In genomic region chr1:8711873-8712412, GRCh38 we compare ENCODE assay signal across 9 cellular contexts.
A peak's percentile ranks its signal among the peaks of the same experiment; 100 is the strongest.
DNase-seq lines count a peak whose midpoint lies in the region; ATAC-seq, FAIRE-seq and TF ChIP-seq lines count a peak whose summit lies in the region.
"Had no signal": no experiment of that assay in that cellular context is flagged by ENCODE, and none has a peak within 500 bp of the region (broad histone marks: within the 10 kb centered on the region; RNA-seq: fewer than 3 reads in every experiment).

No MANE protein-coding gene starts in this region.

- H3K4me3 ChIP-seq in astrocyte (ENCODE audit: insufficient read depth, low read depth, low read length), result peak overlapping the region; percentile 31
- H3K4me3 ChIP-seq in lung, result no peak overlapping the region
- peak overlapping the region in 1 of 2 donors; percentile 16 for H3K4me3 ChIP-seq in tibial artery

- peak overlapping the region; percentile 34 for H3K4me3 Mint-ChIP-seq in activated naive CD4-positive, alpha-beta T cell treated with anti-CD3 and anti-CD28 coated beads, Interleukin-2, amount 50 U/mL, for 24 hours
- peak overlapping the region; percentile 28 for H3K4me3 Mint-ChIP-seq in astrocyte (ENCODE audit: unreplicated experiment)

- no peak for DNase-seq in activated naive CD4-positive, alpha-beta T cell treated with Interleukin-2 at 50 U/mL for 16 hours
- DNase-seq in astrocyte (ENCODE audit: low read depth) (no peak), lung (ENCODE audit: low spot score) (no peak), tibial artery (no peak), cortex of kidney (lab: John Stamatoyannopoulos, UW) (no peak), NK-92 (lab: John Stamatoyannopoulos, UW; ENCODE audit: unreplicated experiment) (no peak), foreskin melanocyte (no peak)

- intact Hi-C loops in tibial artery (cut with DNase I; ENCODE audit: low total_unique reads), result no loop called here

- peak; percentile 19 for ATAC-seq in lung (ENCODE audit: insufficient read depth, low FRiP score)

- no peaks in the 10 kb centered on the region for H4K20me1 ChIP-seq in astrocyte (ENCODE audit: insufficient read depth, low read length)

- peak overlapping the region; percentile 74 for H3K4me2 ChIP-seq in astrocyte (ENCODE audit: low read length)

- H3K4me1 ChIP-seq in astrocyte (ENCODE audit: insufficient read depth, low read length) (peaks cover 25% of the 10 kb centered on the region), lung (ENCODE audit: control insufficient read depth in 2 of 2, insufficient read depth in 2 of 2, low read length in 2 of 2) (peaks cover 0 to 15% of the 10 kb centered on the region in 2 donors), tibial artery (peaks cover 0 to 36% (median 14%) of the 10 kb centered on the region in 4 donors)

- H3K27me3 ChIP-seq in astrocyte (ENCODE audit: insufficient read depth, low read length) (no peaks in the 10 kb centered on the region), lung (ENCODE audit: control insufficient read depth, insufficient read depth) (no peaks in the 10 kb centered on the region), tibial artery (no peaks in the 10 kb centered on the region)

- peaks cover 2% of the 10 kb centered on the region for H3K79me2 ChIP-seq in astrocyte (ENCODE audit: insufficient read depth, low read length)

- FAIRE-seq in astrocyte (lab: Jason Lieb, UNC), result peak; percentile 43

- H3K36me3 ChIP-seq in astrocyte (ENCODE audit: insufficient read depth, low read length) (no peaks in the 10 kb centered on the region), lung (ENCODE audit: control insufficient read depth in 2 of 2, insufficient read depth in 2 of 2, low read length in 2 of 2) (no peaks in the 10 kb centered on the region), tibial artery (no peaks in the 10 kb centered on the region)

- H3K4me1 Mint-ChIP-seq in activated naive CD4-positive, alpha-beta T cell treated with anti-CD3 and anti-CD28 coated beads, Interleukin-2, amount 50 U/mL, for 24 hours, result peaks cover 23% of the 10 kb centered on the region
- H3K4me1 Mint-ChIP-seq in astrocyte (ENCODE audit: low read depth, unreplicated experiment), result peaks cover 35% of the 10 kb centered on the region

- no peaks in the 10 kb centered on the region for H3K9me3 Mint-ChIP-seq in activated naive CD4-positive, alpha-beta T cell treated with anti-CD3 and anti-CD28 coated beads, Interleukin-2, amount 50 U/mL, for 24 hours
- no peaks in the 10 kb centered on the region for H3K9me3 Mint-ChIP-seq in astrocyte (ENCODE audit: unreplicated experiment)
- H3K9me3 Mint-ChIP-seq: CD4-positive, alpha-beta memory T cell had no signal

- H3K9me3 ChIP-seq in astrocyte (ENCODE audit: insufficient read depth, low read depth, low read length) (no peaks in the 10 kb centered on the region), lung (ENCODE audit: control insufficient read depth in 2 of 2, insufficient read depth in 1 of 2, low read length in 1 of 2) (no peaks in the 10 kb centered on the region), tibial artery (no peaks in the 10 kb centered on the region)

- peak overlapping the region; percentile 2 for H2AFZ ChIP-seq in astrocyte (ENCODE audit: low read depth, low read length)

- peak overlapping the region; percentile 90 for H3K27ac ChIP-seq in astrocyte (ENCODE audit: low read depth, low read length)
- peak overlapping the region in 1 of 2 donors; percentile 45 for H3K27ac ChIP-seq in lung (ENCODE audit: low read depth in 1 of 2, low read length in 1 of 2)
- peak overlapping the region; percentile 57 to 71 for H3K27ac ChIP-seq in tibial artery

- peaks cover 2% of the 10 kb centered on the region for H3K27me3 Mint-ChIP-seq in activated naive CD4-positive, alpha-beta T cell treated with anti-CD3 and anti-CD28 coated beads, Interleukin-2, amount 50 U/mL, for 24 hours
- no peaks in the 10 kb centered on the region for H3K27me3 Mint-ChIP-seq in astrocyte (ENCODE audit: low read depth, unreplicated experiment)

- peak overlapping the region; percentile 69 for H3K9ac ChIP-seq in astrocyte (ENCODE audit: low read length)

- WGBS in lung, 2 donors, result 35 to 36% methylated on average over 4 of the region's 4 CpGs

- no peak overlapping the region for H3K27ac Mint-ChIP-seq in activated naive CD4-positive, alpha-beta T cell treated with anti-CD3 and anti-CD28 coated beads, Interleukin-2, amount 50 U/mL, for 24 hours
- H3K27ac Mint-ChIP-seq in astrocyte (ENCODE audit: unreplicated experiment), result peak overlapping the region; percentile 78

- peaks cover 6% of the 10 kb centered on the region for H3K36me3 Mint-ChIP-seq in activated naive CD4-positive, alpha-beta T cell treated with anti-CD3 and anti-CD28 coated beads, Interleukin-2, amount 50 U/mL, for 24 hours
- H3K36me3 Mint-ChIP-seq in astrocyte (ENCODE audit: low read depth, unreplicated experiment), result peaks cover 10% of the 10 kb centered on the region

- TF ChIP-seq CTCF in astrocyte (IDR thresholded peaks at IDR 0.05; ENCODE audit: insufficient read depth, low read depth, low read length) (no peak), lung (IDR thresholded peaks at IDR 0.05; ENCODE audit: control extremely low read depth, extremely low read depth) (no peak), tibial artery (IDR thresholded peaks at IDR 0.05) (no peak)
